ENCODE assay signal across 15 cellular contexts in the genomic region with DNA sequence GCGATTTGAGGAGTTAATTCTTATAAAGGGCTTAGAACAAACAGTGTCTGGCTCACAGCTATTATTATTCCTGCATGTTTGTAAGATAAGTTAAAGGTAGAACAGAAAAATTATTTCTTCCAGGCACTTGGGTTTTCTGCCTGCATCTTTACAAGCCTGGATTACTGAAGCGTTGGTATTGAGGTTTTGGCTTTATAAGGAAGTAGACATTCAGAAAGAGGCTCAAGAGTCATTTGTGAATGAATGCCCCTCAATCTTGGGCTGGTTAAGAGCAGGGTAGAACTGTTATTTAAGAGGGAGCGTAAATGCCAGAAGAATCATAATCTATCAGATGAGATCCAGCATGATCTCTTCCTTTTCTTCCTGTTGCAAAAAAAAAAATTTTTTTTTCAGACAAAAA.
DNase-seq lines count a peak whose midpoint lies in the region; ATAC-seq, FAIRE-seq and TF ChIP-seq lines count a peak whose summit lies in the region.
"Had no signal": no experiment of that assay in that cellular context is flagged by ENCODE, and none has a peak within 500 bp of the region (broad histone marks: within the 10 kb centered on the region; RNA-seq: fewer than 3 reads in every experiment).

No MANE protein-coding gene starts in this region.

- no peaks in the 10 kb centered on the region for H4K20me1 ChIP-seq in BLaER1 treated with 17β-estradiol and CSF1 and Interleukin-3, amounts not matched to agents 10 nM and 100 nM
- H4K20me1 ChIP-seq in K562 (replicated peaks; ENCODE audit: control insufficient read depth, insufficient read depth, low read length): no peaks in the 10 kb centered on the region

- ATAC-seq in K562 (no peak), HG03439 (IDR thresholded peaks at IDR 0.05; ENCODE audit: unreplicated experiment) (no peak)
- ATAC-seq in stimulated activated memory B cell treated with anti-CD40 and anti-IgM and Interleukin-4, amounts not matched to agents 10 μg/mL and 1 μg/mL and 100 μg/mL, for 72 hours: no peak

- H3K9me1 ChIP-seq in K562 (ENCODE audit: control insufficient read depth, insufficient read depth, low read length): no peaks in the 10 kb centered on the region

- no peak for TF ChIP-seq RAD21 in K562 (CRISPR knock-in tag; conservative IDR thresholded peaks at IDR 0.05 in 1 of 2, IDR thresholded peaks at IDR 0.05 in 1 of 2)

- H2AFZ ChIP-seq in K562 (ENCODE audit: low read depth, low read length): peak overlapping the region; percentile 62

- peaks cover 15 to 35% (median 29%) of the 10 kb centered on the region in 10 experiments for H3K4me1 ChIP-seq in BLaER1 treated with 17β-estradiol and CSF1 and Interleukin-3, amounts not matched to agents 10 nM and 100 nM
- peaks cover 21 to 27% of the 10 kb centered on the region in 2 experiments for H3K4me1 ChIP-seq in K562 (replicated peaks in 1 of 2; ENCODE audit: control insufficient read depth in 2 of 2, insufficient read depth in 2 of 2, low read length in 2 of 2)

- no peak for TF ChIP-seq POLR2A in K562 (conservative IDR thresholded peaks at IDR 0.05)

- peak overlapping the region in 7 of 11 experiments; percentile 1 to 52 (median 43); a peak in 7 of 22 replicates for H3K9ac ChIP-seq in BLaER1 treated with 17β-estradiol and CSF1 and Interleukin-3, amounts not matched to agents 10 nM and 100 nM
- 0 out of 4 replicates have a peak overlapping the region, but pooled peaks of 1 of the 2 experiments have one; percentile 2 for H3K9ac ChIP-seq in K562 (ENCODE audit: insufficient read depth in 1 of 2, low read depth in 2 of 2, low read length in 2 of 2)

- H3K27me3 ChIP-seq in BLaER1 treated with 17β-estradiol and CSF1 and Interleukin-3, amounts not matched to agents 10 nM and 100 nM: no peaks in the 10 kb centered on the region
- H3K27me3 ChIP-seq in K562 (ENCODE audit: control insufficient read depth in 2 of 2, insufficient read depth in 2 of 2, low read length in 2 of 2): no peaks in the 10 kb centered on the region
- H3K27me3 ChIP-seq: SJSA1, upper lobe of left lung had no signal

- H3K4me2 ChIP-seq in BLaER1 treated with 17β-estradiol and CSF1 and Interleukin-3, amounts not matched to agents 10 nM and 100 nM: peak overlapping the region; percentile 47 to 89 (median 82)
- H3K4me2 ChIP-seq in K562 (ENCODE audit: insufficient read depth, low read length): no peak overlapping the region

- no peaks in the 10 kb centered on the region for H3K36me3 ChIP-seq in BLaER1 treated with 17β-estradiol and CSF1 and Interleukin-3, amounts not matched to agents 10 nM and 100 nM
- H3K36me3 ChIP-seq in KOPT-K1 (ENCODE audit: insufficient read depth, low read length) (no peaks in the 10 kb centered on the region), K562 (ENCODE audit: control insufficient read depth, insufficient read depth, low read length) (no peaks in the 10 kb centered on the region)
- H3K36me3 ChIP-seq: SJSA1, upper lobe of left lung had no signal

- no peaks in the 10 kb centered on the region for H3K9me3 ChIP-seq in BLaER1 treated with 17β-estradiol and CSF1 and Interleukin-3, amounts not matched to agents 10 nM and 100 nM (replicated peaks in 1 of 11)
- no peaks in the 10 kb centered on the region for H3K9me3 ChIP-seq in KOPT-K1 (ENCODE audit: insufficient read depth, low read length, poor library complexity, severe bottlenecking)
- H3K9me3 ChIP-seq in K562 (replicated peaks; ENCODE audit: control insufficient read depth, insufficient read depth, low read depth, low read length): no peaks in the 10 kb centered on the region
- H3K9me3 ChIP-seq: SJSA1, upper lobe of left lung had no signal

- intact Hi-C loops in K562 (cut with micrococcal nuclease): no loop called here

- H3K27me3 Mint-ChIP-seq in nephron (ENCODE audit: low read depth): no peaks in the 10 kb centered on the region
- no peaks in the 10 kb centered on the region for H3K27me3 Mint-ChIP-seq in stimulated activated memory B cell treated with anti-CD40 and anti-IgM and Interleukin-4, amounts not matched to agents 10 μg/mL and 1 μg/mL and 100 μg/mL, for 72 hours

- H3K79me2 ChIP-seq in K562 (ENCODE audit: control insufficient read depth, insufficient read depth, low read length): 0 out of 3 replicates have a peak, but pooled peaks cover 9% of the 10 kb centered on the region

- no peaks in the 10 kb centered on the region for H3K9me3 Mint-ChIP-seq in nephron
- no peaks in the 10 kb centered on the region for H3K9me3 Mint-ChIP-seq in stimulated activated memory B cell treated with anti-CD40 and anti-IgM and Interleukin-4, amounts not matched to agents 10 μg/mL and 1 μg/mL and 100 μg/mL, for 72 hours

- CTCF ChIA-PET in K562 (lab: Yijun Ruan, JAX; ENCODE audit: low intra/inter-chr PET ratio) (interaction anchor here (0.8 kb wide), 1 partner anchor 170 kb away, joined by 3 read pairs; no protein-coding TSS in a partner anchor), GM10248 (lab: Yijun Ruan, JAX) (interaction anchor here (0.8 to 1.5 kb wide), 3 partner anchors 73 to 270 kb away, joined by 3 read pairs; no protein-coding TSS in a partner anchor)

- peaks cover 22% of the 10 kb centered on the region for H3K4me1 Mint-ChIP-seq in nephron
- H3K4me1 Mint-ChIP-seq in stimulated activated memory B cell treated with anti-CD40 and anti-IgM and Interleukin-4, amounts not matched to agents 10 μg/mL and 1 μg/mL and 100 μg/mL, for 72 hours: peaks cover 24% of the 10 kb centered on the region

- BruUV-seq in K562 (replicated peaks; lab: Mats Ljungman, UMichigan): no TSS peak

- POLR2A ChIA-PET in K562 (lab: Yijun Ruan, JAX) (interaction anchor here (0.9 kb wide), 1 partner anchor 118 kb away, joined by 4 read pairs; no protein-coding TSS in a partner anchor), GM10248 (lab: Yijun Ruan, JAX) (no interaction called here)

- no peak for TF ChIP-seq EP300 in K562 (IDR thresholded peaks at IDR 0.05; ENCODE audit: low read length)

- H3K4me3 ChIP-seq in BLaER1 treated with 17β-estradiol and CSF1 and Interleukin-3, amounts not matched to agents 10 nM and 100 nM: no peak overlapping the region
- no peak overlapping the region for H3K4me3 ChIP-seq in K562
- H3K4me3 ChIP-seq: SJSA1 had no signal

- FAIRE-seq in K562 (lab: Jason Lieb, UNC): no peak
- FAIRE-seq: frontal cortex had no signal

- WGBS in K562 (ENCODE audit: insufficient coverage, low coverage, missing lambda C conversion rate): 56% methylated on average over 3 of the region's 3 CpGs

- peak overlapping the region; percentile 98 to 100 (median 100) for H3K27ac Mint-ChIP-seq in nephron
- no peak overlapping the region for H3K27ac Mint-ChIP-seq in stimulated activated memory B cell treated with anti-CD40 and anti-IgM and Interleukin-4, amounts not matched to agents 10 μg/mL and 1 μg/mL and 100 μg/mL, for 72 hours

- no peaks in the 10 kb centered on the region for H3K36me3 Mint-ChIP-seq in nephron (ENCODE audit: low read depth)
- no peaks in the 10 kb centered on the region for H3K36me3 Mint-ChIP-seq in stimulated activated memory B cell treated with anti-CD40 and anti-IgM and Interleukin-4, amounts not matched to agents 10 μg/mL and 1 μg/mL and 100 μg/mL, for 72 hours

- TF ChIP-seq CTCF in K562 (IDR thresholded peaks at IDR 0.05 in 2 of 3, conservative IDR thresholded peaks at IDR 0.05 in 1 of 3; ENCODE audit: insufficient read depth in 2 of 3, low read depth in 1 of 3, low read length in 3 of 3): no peak
- no peak for TF ChIP-seq CTCF in nephron (IDR thresholded peaks at IDR 0.05; ENCODE audit: unreplicated experiment in 3 of 3)
- no peak for TF ChIP-seq CTCF in GM10248 (IDR thresholded peaks at IDR 0.05; ENCODE audit: control extremely low read depth, extremely low read depth, low read depth, missing control alignments)

- in situ Hi-C loops in K562 (cut with MboI): no loop called here

- H3K4me3 Mint-ChIP-seq in nephron: peak overlapping the region; percentile 40 to 82 (median 53)
- no peak overlapping the region for H3K4me3 Mint-ChIP-seq in stimulated activated memory B cell treated with anti-CD40 and anti-IgM and Interleukin-4, amounts not matched to agents 10 μg/mL and 1 μg/mL and 100 μg/mL, for 72 hours

- peak overlapping the region in 8 of 11 experiments; percentile 17 to 100 (median 49); a peak in 10 of 22 replicates for H3K27ac ChIP-seq in BLaER1 treated with 17β-estradiol and CSF1 and Interleukin-3, amounts not matched to agents 10 nM and 100 nM
- peak overlapping the region; percentile 95 for H3K27ac ChIP-seq in KOPT-K1 (ENCODE audit: low read depth, low read length, poor library complexity, severe bottlenecking)
- peak overlapping the region; percentile 2; the same call in 2 of the 3 replicates for H3K27ac ChIP-seq in K562 (ENCODE audit: extremely low read depth, low read depth, low read length)

- DNase-seq in K562 (ENCODE audit: extremely low read depth in 1 of 4, low spot score in 3 of 4): no peak
- no peak for DNase-seq in GM10248 (ENCODE audit: extremely low spot score)
- no peak for DNase-seq in NCI-H446 treated with DMSO at 0.1 percent for 48 hours (lab: John Stamatoyannopoulos, UW)
- DNase-seq: activated CD8-positive, alpha-beta memory T cell treated with anti-CD3 and anti-CD28 coated beads, Interleukin-2, amount 50 U/mL, for 4 hours; cerebellar nuclear complex; NCI-H1694; stimulated activated CD4-positive, alpha-beta T cell treated with anti-CD3 and anti-CD28 coated beads, Interleukin-2, amount 100 ng/mL, for 24 hours; upper lobe of left lung had no signal

TF ChIP-seq in K562, 482 proteins besides CTCF, POLR2A, EP300 and RAD21:
- TF ChIP-seq SRF (CRISPR knock-in tag; IDR thresholded peaks at IDR 0.05) (peak in 1 of 2 experiments; percentile 76; a peak in 2 of 4 replicates), HDAC1 (IDR thresholded peaks at IDR 0.05) (no peak)

Comparison
In these comparisons a context has a peak if more than half of its experiments do, and no peak if none do; other contexts are left out.
1. H3K27ac ChIP-seq: peak in every context shown above with its lines; median percentile 95 in KOPT-K1; 49 in BLaER1 treated with 17β-estradiol and CSF1 and Interleukin-3, amounts not matched to agents 10 nM and 100 nM; 2 in K562.